Comparison of ENCODE assay signal across 26 cellular contexts in the genomic region with DNA sequence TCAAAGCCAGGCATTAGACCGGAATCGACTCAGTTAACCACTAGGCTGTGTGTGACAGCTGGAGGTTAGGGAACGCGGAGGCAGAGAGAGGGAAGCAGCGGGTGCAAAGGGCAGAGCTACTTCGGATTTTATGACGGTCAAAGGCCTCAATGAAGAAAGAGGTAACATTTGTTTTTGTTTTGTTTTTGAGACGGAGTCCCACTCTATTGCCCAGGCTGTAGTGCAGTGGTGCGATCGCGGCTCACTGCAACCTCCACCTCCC.
"Had no signal": no experiment of that assay in that cellular context is flagged by ENCODE, and none has a peak within 500 bp of the region (broad histone marks: within the 10 kb centered on the region; RNA-seq: fewer than 3 reads in every experiment).

No MANE protein-coding gene starts in this region.

- ATAC-seq: gastroesophageal sphincter; heart left ventricle; naive thymus-derived CD4-positive, alpha-beta T cell; psoas muscle; right cardiac atrium; stimulated activated naive CD8-positive, alpha-beta T cell treated with anti-CD3 and anti-CD28 coated beads, Interleukin-15, amount 100 ng/mL, for 72 hours had no signal

- H3K27ac ChIP-seq: coronary artery, esophagus muscularis mucosa, foreskin keratinocyte, gastroesophageal sphincter, heart left ventricle, hepatocyte, left lung, neural progenitor cell, parathyroid adenoma, psoas muscle, sigmoid colon, thyroid gland had no signal

- H3K4me1 ChIP-seq: esophagus muscularis mucosa, foreskin keratinocyte, gastroesophageal sphincter, heart left ventricle, left lung, neural progenitor cell, parathyroid adenoma, psoas muscle, sigmoid colon, thyroid gland had no signal

- H3K9ac ChIP-seq: neural progenitor cell, parathyroid adenoma had no signal

- H3K27ac Mint-ChIP-seq: mesothelial cell of epicardium; naive thymus-derived CD4-positive, alpha-beta T cell; nephron; neural progenitor cell; type B pancreatic cell had no signal

- H3K27me3 Mint-ChIP-seq: naive thymus-derived CD4-positive, alpha-beta T cell; stimulated activated naive CD8-positive, alpha-beta T cell treated with anti-CD3 and anti-CD28 coated beads, Interleukin-15, amount 100 ng/mL, for 72 hours had no signal

- H3K9me3 ChIP-seq: esophagus muscularis mucosa, gastroesophageal sphincter, left lung, psoas muscle, sigmoid colon, thyroid gland had no signal

- H3K27me3 ChIP-seq: esophagus muscularis mucosa, foreskin keratinocyte, gastroesophageal sphincter, heart left ventricle, hepatocyte, left lung, neural progenitor cell, sigmoid colon, thyroid gland had no signal

- H3K36me3 Mint-ChIP-seq: mesothelial cell of epicardium; naive thymus-derived CD4-positive, alpha-beta T cell; type B pancreatic cell had no signal

- H3K4me3 ChIP-seq: coronary artery, esophagus muscularis mucosa, gastroesophageal sphincter, heart left ventricle, hepatocyte, left lung, neural progenitor cell, psoas muscle, sigmoid colon, thyroid gland had no signal

- H3K4me1 Mint-ChIP-seq: nephron; stimulated activated naive CD8-positive, alpha-beta T cell treated with anti-CD3 and anti-CD28 coated beads, Interleukin-15, amount 100 ng/mL, for 72 hours had no signal

- H3K4me3 Mint-ChIP-seq: mesothelial cell of epicardium; naive thymus-derived CD4-positive, alpha-beta T cell; nephron; neural progenitor cell; stimulated activated naive CD8-positive, alpha-beta T cell treated with anti-CD3 and anti-CD28 coated beads, Interleukin-15, amount 100 ng/mL, for 72 hours; type B pancreatic cell had no signal

- FAIRE-seq: endothelial cell of umbilical vein, kidney had no signal

- H2AFZ ChIP-seq: hepatocyte, neural progenitor cell, parathyroid adenoma had no signal

- DNase-seq: effector memory CD4-positive, alpha-beta T cell; foreskin keratinocyte; heart left ventricle; kidney; left lung; mesenchymal stem cell; naive thymus-derived CD4-positive, alpha-beta T cell; psoas muscle; right cardiac atrium; sigmoid colon; stimulated activated CD4-positive, alpha-beta T cell treated with anti-CD3 and anti-CD28 coated beads, Interleukin-15, amount 100 ng/mL, for 24 hours; stimulated activated CD4-positive, alpha-beta T cell treated with anti-CD3 and anti-CD28 coated beads, Interleukin-2, amount 100 ng/mL, for 48 hours; stimulated activated CD8-positive, alpha-beta memory T cell treated with anti-CD3 and anti-CD28 coated beads, Interleukin-4, amount 100 ng/mL, for 48 hours; stimulated activated naive CD4-positive, alpha-beta T cell; thyroid gland had no signal

- H3K36me3 ChIP-seq: esophagus muscularis mucosa, gastroesophageal sphincter, heart left ventricle, left lung, neural progenitor cell, sigmoid colon, thyroid gland had no signal

- H3K9me3 Mint-ChIP-seq: neural progenitor cell, type B pancreatic cell had no signal

- H3K79me2 ChIP-seq: hepatocyte, parathyroid adenoma had no signal

- H3K4me2 ChIP-seq: hepatocyte, neural progenitor cell had no signal
